In the genomic region with DNA sequence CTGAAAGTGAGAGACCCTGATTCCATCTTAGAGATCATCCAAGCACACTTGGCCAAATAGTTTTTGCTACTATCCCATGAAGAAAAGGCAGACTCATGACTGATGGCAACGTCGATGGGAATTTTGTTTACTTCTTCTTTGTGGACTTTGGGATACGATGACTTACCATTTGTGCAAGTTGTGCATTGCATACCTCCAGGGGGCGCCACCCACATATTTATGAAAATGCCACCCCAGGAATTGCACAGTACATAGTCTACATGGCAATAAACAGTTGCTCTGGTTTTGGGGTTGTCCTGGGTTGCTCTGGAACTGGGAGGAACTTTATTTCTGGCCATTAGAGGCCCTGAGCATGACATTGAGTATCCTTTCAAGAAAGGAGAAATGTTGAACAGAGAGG, we compare ENCODE assay signal across 8 cellular contexts.
DNase-seq lines count a peak whose midpoint lies in the region; ATAC-seq, FAIRE-seq and TF ChIP-seq lines count a peak whose summit lies in the region.
"Not testable (repeated sequence)": the region's sequence is repeated elsewhere in the genome, so short reads cannot be mapped to it uniquely, and the experiment has no call there.

No MANE protein-coding gene starts in this region.

- H3K4me3 ChIP-seq in OCI-LY1 (ENCODE audit: low read depth, low read length, poor library complexity, severe bottlenecking); GM12878; epithelial cell of proximal tubule (ENCODE audit: low read depth, low read length); neural progenitor cell; upper lobe of right lung: not testable (repeated sequence)

- in situ Hi-C loops in GM12878 (cut with MboI) = not testable (repeated sequence)

- H3K9me2 ChIP-seq in OCI-LY1 (ENCODE audit: low read depth, low read length) = not testable (repeated sequence)

- SMC1A ChIA-PET in GM12878 (lab: Charles Lee; ENCODE audit: uncharacterized antibody, unreplicated experiment) = not testable (repeated sequence)

- H2AFZ ChIP-seq in OCI-LY1 (ENCODE audit: low read length); GM12878 (ENCODE audit: control insufficient read depth, low read depth, low read length); neural progenitor cell (replicated peaks): not testable (repeated sequence)

- not testable (repeated sequence) for H3K4me2 ChIP-seq in OCI-LY1 (ENCODE audit: low read length); GM12878 (ENCODE audit: control insufficient read depth, insufficient read depth); neural progenitor cell

- not testable (repeated sequence) for H3F3A ChIP-seq in OCI-LY1 (ENCODE audit: insufficient read depth, low read length); neural progenitor cell (ENCODE audit: low read depth)

- H3K4me3 Mint-ChIP-seq in HFFc6, neural progenitor cell: not testable (repeated sequence)

- not testable (repeated sequence) for H3K36me3 ChIP-seq in OCI-LY1 (ENCODE audit: insufficient read depth, low read length); GM12878 (ENCODE audit: control insufficient read depth in 2 of 2, insufficient read depth in 2 of 2, low read length in 1 of 2); neural progenitor cell; upper lobe of right lung

- H3K9me3 ChIP-seq in OCI-LY1 (ENCODE audit: low read length); GM12878 (replicated peaks; ENCODE audit: control insufficient read depth, insufficient read depth, low read length); neural progenitor cell (ENCODE audit: low read depth); upper lobe of right lung: not testable (repeated sequence)

- ATAC-seq in GM12878, upper lobe of right lung: not testable (repeated sequence)

- not testable (repeated sequence) for H3K9me3 Mint-ChIP-seq in HFFc6, neural progenitor cell

- not testable (repeated sequence) for H3K27ac Mint-ChIP-seq in HFFc6, neural progenitor cell

- WGBS in GM12878 (ENCODE audit: insufficient coverage, insufficient replicate concordance, low lambda C conversion rate, missing lambda C conversion rate) = 0% methylated on average over 1 of the region's 4 CpGs

- RAD21 ChIA-PET in GM12878 (lab: Charles Lee; ENCODE audit: unreplicated experiment) = not testable (repeated sequence)

- H4K20me1 ChIP-seq in OCI-LY1 (ENCODE audit: insufficient read depth, low read length); GM12878 (ENCODE audit: control insufficient read depth, insufficient read depth); neural progenitor cell (ENCODE audit: low read depth): not testable (repeated sequence)

- H3K4me1 Mint-ChIP-seq in HFFc6 (ENCODE audit: low read depth); neural progenitor cell: not testable (repeated sequence)

- H3K4me1 ChIP-seq in OCI-LY1 (ENCODE audit: insufficient read depth, low read length, severe bottlenecking); GM12878 (ENCODE audit: control insufficient read depth, insufficient read depth, low read length); neural progenitor cell; upper lobe of right lung: not testable (repeated sequence)

- not testable (repeated sequence) for TF ChIP-seq POLR2A in GM12878 (IDR thresholded peaks at IDR 0.05; ENCODE audit: low read depth, low read length)

- DNase-seq in D721Med (ENCODE audit: insufficient read length, low spot score); HFFc6; GM12878 (ENCODE audit: low read depth, low spot score); epithelial cell of proximal tubule (ENCODE audit: low read depth); neural progenitor cell (ENCODE audit: low spot score); upper lobe of right lung: not testable (repeated sequence)

- FAIRE-seq in D721Med (lab: Jason Lieb, UNC); GM12878 (lab: Jason Lieb, UNC): not testable (repeated sequence)

- TF ChIP-seq RAD21 in GM12878 (IDR thresholded peaks at IDR 0.05; ENCODE audit: insufficient read depth, low read depth, low read length) = 0 out of 2 replicates have a peak, but pooled peaks have one; percentile 23

- CTCF ChIA-PET in GM12878 (lab: Yijun Ruan, JAX) = not testable (repeated sequence)

- not testable (repeated sequence) for TF ChIP-seq EP300 in GM12878 (IDR thresholded peaks at IDR 0.05; ENCODE audit: borderline replicate concordance in 1 of 2, control insufficient read depth in 1 of 2, low read depth in 2 of 2, low read length in 2 of 2)

- intact Hi-C loops in GM12878 (cut with micrococcal nuclease; ENCODE audit: unreplicated experiment) = loop anchor here (5.0 kb wide), 1 partner anchor 87 kb away; no protein-coding TSS in a partner anchor
- intact Hi-C loops in upper lobe of right lung (cut with DNase I) = not testable (repeated sequence)

- not testable (repeated sequence) for BruUV-seq in GM12878 (replicated peaks; lab: Mats Ljungman, UMichigan)

- not testable (repeated sequence) for H3K36me3 Mint-ChIP-seq in HFFc6 (ENCODE audit: low read depth); neural progenitor cell

- POLR2A ChIA-PET in GM12878 (lab: Charles Lee) = not testable (repeated sequence)

- not testable (repeated sequence) for H3K27me3 ChIP-seq in OCI-LY1 (ENCODE audit: insufficient read depth, low read length); GM12878 (replicated peaks in 1 of 2; ENCODE audit: control insufficient read depth in 2 of 2, insufficient read depth in 2 of 2, low read length in 1 of 2); neural progenitor cell; upper lobe of right lung

- not testable (repeated sequence) for H3K27me3 Mint-ChIP-seq in HFFc6 (ENCODE audit: insufficient read depth); neural progenitor cell (ENCODE audit: insufficient read depth, low read depth)

- not testable (repeated sequence) for H3K27ac ChIP-seq in OCI-LY1 (ENCODE audit: low read depth, low read length, poor library complexity, severe bottlenecking); GM12878 (ENCODE audit: control insufficient read depth, insufficient read depth); neural progenitor cell; upper lobe of right lung

- peak; percentile 32 for TF ChIP-seq CTCF in D721Med (IDR thresholded peaks at IDR 0.05; ENCODE audit: insufficient read depth, missing control alignments)
- peak; percentile 30; the same call in 1 of the 3 replicates for TF ChIP-seq CTCF in GM12872 (IDR thresholded peaks at IDR 0.05; ENCODE audit: insufficient read depth, low read depth, low read length)
- TF ChIP-seq CTCF in HFFc6 (IDR thresholded peaks at IDR 0.05) = peak; percentile 62
- TF ChIP-seq CTCF in OCI-LY1 (IDR thresholded peaks at IDR 0.05; ENCODE audit: low read length) = peak; percentile 37
- 0 out of 6 replicates have a peak, but pooled peaks of 1 of the 3 experiments have one; percentile 2 for TF ChIP-seq CTCF in GM12878 (IDR thresholded peaks at IDR 0.05 in 2 of 3, conservative IDR thresholded peaks at IDR 0.05 in 1 of 3; ENCODE audit: control insufficient read depth in 2 of 3, extremely low read depth in 1 of 3, insufficient read depth in 1 of 3, low read depth in 3 of 3, low read length in 3 of 3)
- TF ChIP-seq CTCF in epithelial cell of proximal tubule (conservative IDR thresholded peaks at IDR 0.05; ENCODE audit: low read depth, low read length) = peak; percentile 3
- TF ChIP-seq CTCF in neural progenitor cell (IDR thresholded peaks at IDR 0.05) = peak; percentile 38
- TF ChIP-seq CTCF in upper lobe of right lung (IDR thresholded peaks at IDR 0.05) = peak; percentile 19

- H3K9ac ChIP-seq in OCI-LY1 (ENCODE audit: low read length); GM12878 (ENCODE audit: control insufficient read depth, insufficient read depth, low read length); neural progenitor cell: not testable (repeated sequence)

- not testable (repeated sequence) for H3K79me2 ChIP-seq in OCI-LY1 (ENCODE audit: insufficient read depth, low read length); GM12878 (ENCODE audit: control insufficient read depth, insufficient read depth, low read length); neural progenitor cell (ENCODE audit: low read depth)
